ENCODE assay signal across 8 cellular contexts in genomic region chrX:131747173-131747572, GRCh38.
DNase-seq lines count a peak whose midpoint lies in the region; ATAC-seq and TF ChIP-seq lines count a peak whose summit lies in the region.

No MANE protein-coding gene starts in this region.

- peak; percentile 54 for ATAC-seq in HG03095 (IDR thresholded peaks at IDR 0.05; ENCODE audit: unreplicated experiment)
- peak; percentile 96 for ATAC-seq in left lung
- no peak for ATAC-seq in HG03460 (IDR thresholded peaks at IDR 0.05; ENCODE audit: unreplicated experiment)

- CTCF ChIA-PET in activated naive CD4-positive, alpha-beta T cell treated with anti-CD3 and anti-CD28 coated beads for 36 hours (lab: Charles Lee) = no interaction called here

- no peak overlapping the region for H3K27ac Mint-ChIP-seq in activated naive CD4-positive, alpha-beta T cell treated with anti-CD3 and anti-CD28 coated beads for 36 hours

- H3K4me1 Mint-ChIP-seq in activated naive CD4-positive, alpha-beta T cell treated with anti-CD3 and anti-CD28 coated beads for 36 hours (ENCODE audit: low read depth) = no peaks in the 10 kb centered on the region

- intact Hi-C loops in left lung (cut with DNase I) = no loop called here
- intact Hi-C loops in activated naive CD4-positive, alpha-beta T cell treated with anti-CD3 and anti-CD28 coated beads for 36 hours (cut with micrococcal nuclease) = no loop called here
- intact Hi-C loops in tibial artery (cut with DNase I; ENCODE audit: low total_unique reads) = no loop called here

- TF ChIP-seq CTCF in GM06990 (IDR thresholded peaks at IDR 0.05; ENCODE audit: insufficient read depth, low read length, poor library complexity, severe bottlenecking) (peak; percentile 44), left lung (IDR thresholded peaks at IDR 0.05) (peak in 1 of 2 donors; percentile 33), tibial artery (IDR thresholded peaks at IDR 0.05) (no peak)

- H3K27ac ChIP-seq in left lung (peak overlapping the region in 1 of 2 donors; percentile 82), tibial artery (no peak overlapping the region)

- H3K27me3 ChIP-seq in GM06990 (replicated peaks; ENCODE audit: control insufficient read depth, insufficient read depth, low read length) (no peaks in the 10 kb centered on the region), left lung (no peaks in the 10 kb centered on the region), tibial artery (no peaks in the 10 kb centered on the region)

- no peaks in the 10 kb centered on the region for H3K9me3 Mint-ChIP-seq in activated naive CD4-positive, alpha-beta T cell treated with anti-CD3 and anti-CD28 coated beads for 36 hours

- peaks cover 37% of the 10 kb centered on the region for H3K36me3 Mint-ChIP-seq in activated naive CD4-positive, alpha-beta T cell treated with anti-CD3 and anti-CD28 coated beads for 36 hours (ENCODE audit: low read depth)

- no peaks in the 10 kb centered on the region for H3K4me1 ChIP-seq in left lung
- H3K4me1 ChIP-seq in tibial artery = no peaks in the 10 kb centered on the region

- H3K36me3 ChIP-seq in GM06990 (ENCODE audit: control insufficient read depth, insufficient read depth, low read length) (no peaks in the 10 kb centered on the region), left lung (no peaks in the 10 kb centered on the region), tibial artery (no peaks in the 10 kb centered on the region)

- H3K4me3 ChIP-seq in GM06990 (replicated peaks; ENCODE audit: low read depth, low read length) (peak overlapping the region; percentile 55), left lung (peak overlapping the region in 1 of 2 donors; percentile 26), tibial artery (no peak overlapping the region)

- peaks cover 0 to 1% of the 10 kb centered on the region in 2 donors for H3K9me3 ChIP-seq in left lung
- H3K9me3 ChIP-seq in tibial artery = no peaks in the 10 kb centered on the region

- no peak overlapping the region for H3K4me3 Mint-ChIP-seq in activated naive CD4-positive, alpha-beta T cell treated with anti-CD3 and anti-CD28 coated beads for 36 hours

- peak; percentile 68 for DNase-seq in GM06990 (ENCODE audit: extremely low read depth, insufficient read length)
- peak; percentile 42 for DNase-seq in SW480 (ENCODE audit: low spot score)
- peak in 1 of 2 donors; percentile 74 for DNase-seq in left lung
- no peak for DNase-seq in NCI-H82 (lab: John Stamatoyannopoulos, UW)
- no peak for DNase-seq in activated naive CD4-positive, alpha-beta T cell treated with anti-CD3 and anti-CD28 coated beads for 36 hours
- no peak for DNase-seq in tibial artery

- H3K27me3 Mint-ChIP-seq in activated naive CD4-positive, alpha-beta T cell treated with anti-CD3 and anti-CD28 coated beads for 36 hours (ENCODE audit: low read depth) = no peaks in the 10 kb centered on the region

Comparison
In these comparisons a context has a peak if more than half of its experiments do, and no peak if none do; other contexts are left out.
1. DNase-seq: peak in GM06990 (single experiment) and SW480 (single experiment); none in NCI-H82 (single experiment), activated naive CD4-positive, alpha-beta T cell treated with anti-CD3 and anti-CD28 coated beads for 36 hours (single experiment) and tibial artery (0 of 2).